9 cellular contexts compared by ENCODE assay signal in genomic region chr10:22693371-22693784, GRCh38. TPM values are rescaled to one million over a fixed set of nuclear protein-coding genes. Genes with fewer than 3 reads are reported as not detected.
A peak's percentile ranks its signal among the peaks of the same experiment; 100 is the strongest.
DNase-seq lines count a peak whose midpoint lies in the region; ATAC-seq and TF ChIP-seq lines count a peak whose summit lies in the region.
"Had no signal": no experiment of that assay in that cellular context is flagged by ENCODE, and none has a peak within 500 bp of the region (broad histone marks: within the 10 kb centered on the region; RNA-seq: fewer than 3 reads in every experiment).

No MANE protein-coding gene starts in this region.

- H3K4me2 ChIP-seq in SK-N-SH, result peak overlapping the region; percentile 43

- H3K9me3 ChIP-seq in SK-N-SH, result no peaks in the 10 kb centered on the region
- no peaks in the 10 kb centered on the region for H3K9me3 ChIP-seq in esophagus muscularis mucosa

- no peak overlapping the region for H3K9ac ChIP-seq in SK-N-SH

- TF ChIP-seq EP300 in SK-N-SH (IDR thresholded peaks at IDR 0.05; ENCODE audit: borderline replicate concordance in 1 of 2, low read depth in 1 of 2, low read length in 1 of 2) (peak in 1 of 2 experiments; percentile 33; a peak in 1 of 4 replicates), esophagus muscularis mucosa (IDR thresholded peaks at IDR 0.05) (no peak)

- POLR2A ChIA-PET in SK-N-SH (lab: Yijun Ruan, JAX), result no interaction called here

- intact Hi-C loops in esophagus muscularis mucosa (cut with DNase I) (no loop called here), posterior cingulate gyrus (cut with DNase I) (no loop called here)

- H3K27me3 ChIP-seq in SK-N-SH (ENCODE audit: insufficient read depth) (no peaks in the 10 kb centered on the region), esophagus muscularis mucosa (no peaks in the 10 kb centered on the region)

- no peaks in the 10 kb centered on the region for H3K36me3 ChIP-seq in SK-N-SH (replicated peaks in 1 of 2; ENCODE audit: control insufficient read depth in 1 of 2, insufficient read depth in 2 of 2, low read length in 1 of 2)
- no peaks in the 10 kb centered on the region for H3K36me3 ChIP-seq in esophagus muscularis mucosa

- peaks cover 67% of the 10 kb centered on the region for H3K79me2 ChIP-seq in SK-N-SH (ENCODE audit: insufficient read depth)

- TF ChIP-seq POLR2A in esophagus muscularis mucosa (IDR thresholded peaks at IDR 0.05; ENCODE audit: low read depth), result no peak

- DNase-seq in CD1c-positive myeloid dendritic cell (ENCODE audit: extremely low spot score) (peak; percentile 61), SK-N-SH (no peak), fibroblast of peridontal ligament (ENCODE audit: extremely low read depth) (peak; percentile 67), anterior cingulate cortex (lab: John Stamatoyannopoulos, UW) (no peak), esophagus muscularis mucosa (ENCODE audit: extremely low spot score) (no peak), NCI-H345 treated with DMSO at 0.1 percent for 48 hours (lab: John Stamatoyannopoulos, UW; ENCODE audit: unreplicated experiment) (no peak), posterior cingulate gyrus (no peak)
- DNase-seq: NCI-H2227 treated with DMSO at 0.1 percent for 48 hours had no signal

- no peak for TF ChIP-seq RAD21 in SK-N-SH (IDR thresholded peaks at IDR 0.05; ENCODE audit: low read length)

- peaks cover 5% of the 10 kb centered on the region for H3F3A ChIP-seq in SK-N-SH (replicated peaks; ENCODE audit: insufficient read depth)

- H3K4me1 ChIP-seq in SK-N-SH (ENCODE audit: control insufficient read depth in 1 of 2, insufficient read depth in 2 of 2, low read depth in 1 of 2, low read length in 1 of 2) (peaks cover 0 to 11% of the 10 kb centered on the region in 2 experiments; a peak in 2 of 4 replicates), esophagus muscularis mucosa (peaks cover 13 to 40% (median 33%) of the 10 kb centered on the region in 4 donors)

- H3K9me2 ChIP-seq in SK-N-SH, result no peaks in the 10 kb centered on the region

- H4K20me1 ChIP-seq in SK-N-SH (ENCODE audit: insufficient read depth), result peaks cover 28% of the 10 kb centered on the region

- 40% methylated on average over 5 of the region's 5 CpGs for WGBS in SK-N-SH (ENCODE audit: low lambda C conversion rate)
- 72% methylated on average over 5 of the region's 5 CpGs for WGBS in esophagus muscularis mucosa

- ATAC-seq in GM19395 (IDR thresholded peaks at IDR 0.05; ENCODE audit: unreplicated experiment), result peak; percentile 53

- H2AFZ ChIP-seq in SK-N-SH (ENCODE audit: low read depth), result no peak overlapping the region

- CTCF ChIA-PET in SK-N-SH (lab: Yijun Ruan, JAX), result no interaction called here

- H3K27ac ChIP-seq in SK-N-SH (ENCODE audit: low read depth in 2 of 2, low read length in 1 of 2) (peak overlapping the region; percentile 34 to 71; a peak in 3 of 4 replicates), esophagus muscularis mucosa (replicated peaks in 1 of 4) (no peak overlapping the region)

- TF ChIP-seq CTCF in SK-N-SH (IDR thresholded peaks at IDR 0.05) (no peak), esophagus muscularis mucosa (IDR thresholded peaks at IDR 0.05) (no peak)

- H3K4me3 ChIP-seq in SK-N-SH (ENCODE audit: low read depth in 2 of 2, low read length in 1 of 2) (no peak overlapping the region), esophagus muscularis mucosa (no peak overlapping the region)

TF ChIP-seq in SK-N-SH, 30 proteins besides CTCF, POLR2A, EP300 and RAD21:
- TF ChIP-seq, protein P1, sequence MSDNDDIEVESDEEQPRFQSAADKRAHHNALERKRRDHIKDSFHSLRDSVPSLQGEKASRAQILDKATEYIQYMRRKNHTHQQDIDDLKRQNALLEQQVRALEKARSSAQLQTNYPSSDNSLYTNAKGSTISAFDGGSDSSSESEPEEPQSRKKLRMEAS (IDR thresholded peaks at IDR 0.05; ENCODE audit: low read depth), result 0 out of 2 replicates have a peak, but pooled peaks have one; percentile 17
- no peak for TF ChIP-seq ZBTB33 (IDR thresholded peaks at IDR 0.05; ENCODE audit: borderline replicate concordance, low read depth)
- TF ChIP-seq FOSL2 (IDR thresholded peaks at IDR 0.05; ENCODE audit: borderline replicate concordance, low read depth), result peak; percentile 66
- peak; percentile 80 for TF ChIP-seq TCF12 (IDR thresholded peaks at IDR 0.05)
- TF ChIP-seq RXRA (IDR thresholded peaks at IDR 0.05; ENCODE audit: borderline replicate concordance, low read depth), result peak; percentile 41; the same call in 1 of the 2 replicates
- peak; percentile 36; the same call in 1 of the 2 replicates for TF ChIP-seq JUND (IDR thresholded peaks at IDR 0.05)
- TF ChIP-seq, protein P2, sequence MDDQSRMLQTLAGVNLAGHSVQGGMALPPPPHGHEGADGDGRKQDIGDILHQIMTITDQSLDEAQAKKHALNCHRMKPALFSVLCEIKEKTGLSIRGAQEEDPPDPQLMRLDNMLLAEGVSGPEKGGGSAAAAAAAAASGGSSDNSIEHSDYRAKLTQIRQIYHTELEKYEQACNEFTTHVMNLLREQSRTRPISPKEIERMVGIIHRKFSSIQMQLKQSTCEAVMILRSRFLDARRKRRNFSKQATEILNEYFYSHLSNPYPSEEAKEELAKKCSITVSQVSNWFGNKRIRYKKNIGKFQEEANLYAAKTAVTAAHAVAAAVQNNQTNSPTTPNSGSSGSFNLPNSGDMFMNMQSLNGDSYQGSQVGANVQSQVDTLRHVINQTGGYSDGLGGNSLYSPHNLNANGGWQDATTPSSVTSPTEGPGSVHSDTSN (IDR thresholded peaks at IDR 0.05), result peak; percentile 27; the same call in 1 of the 2 replicates
- TF ChIP-seq GABPA (IDR thresholded peaks at IDR 0.05; ENCODE audit: low read depth), result no peak

RNA-seq across cellular contexts. Expression of gene PIP4K2A, which starts 21.0 kb away (rescaled TPM):
- 10.8 and 10.9 TPM in 2 replicates for polyA plus RNA-seq in SK-N-SH (2012; rRNA removed)
- polyA plus RNA-seq in SK-N-SH (2012; cell fraction: cytosol; rRNA removed), result 13.3 and 16.6 TPM in 2 replicates
- 5.2 and 8.9 TPM in 2 replicates for polyA plus RNA-seq in SK-N-SH (2012; cell fraction: nucleus; rRNA removed)
- total RNA-seq in esophagus muscularis mucosa, result 10 to 100 TPM; 26.2 to 34.3 (median 32.5) TPM

Comparison
In these comparisons a context has a peak if more than half of its experiments do, and no peak if none do; other contexts are left out.
1. DNase-seq: peak in CD1c-positive myeloid dendritic cell (single experiment) and fibroblast of peridontal ligament (single experiment); none in SK-N-SH (single experiment), anterior cingulate cortex (0 of 58), esophagus muscularis mucosa (single experiment), NCI-H345 treated with DMSO at 0.1 percent for 48 hours (single experiment) and posterior cingulate gyrus (0 of 10).
2. H3K27ac ChIP-seq: peak in SK-N-SH (2 of 2); none in esophagus muscularis mucosa (0 of 4).